Comparison of ENCODE assay signal across 19 cellular contexts in the genomic region with DNA sequence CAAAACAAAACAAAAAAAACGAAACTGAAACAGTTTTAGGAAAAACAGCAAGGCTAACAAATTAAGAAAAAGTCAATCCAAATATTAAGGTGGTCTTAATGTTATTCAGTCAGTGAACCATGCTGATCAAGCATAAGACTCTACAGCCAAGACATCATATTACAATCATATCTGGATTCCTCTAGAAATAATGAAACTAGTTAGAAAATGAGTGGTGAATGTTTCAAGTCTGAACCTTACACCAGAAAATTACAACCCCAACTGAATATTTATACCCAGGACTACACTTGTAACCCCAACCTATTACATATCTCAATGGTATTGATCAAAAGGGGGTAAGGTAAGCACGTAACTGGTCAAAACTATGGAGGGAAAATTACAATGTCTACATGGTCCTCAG. TPM values are rescaled to one million over a fixed set of nuclear protein-coding genes. Genes with fewer than 3 reads are reported as not detected.
DNase-seq lines count a peak whose midpoint lies in the region; ATAC-seq, FAIRE-seq and TF ChIP-seq lines count a peak whose summit lies in the region.
"Had no signal": no experiment of that assay in that cellular context is flagged by ENCODE, and none has a peak within 500 bp of the region (broad histone marks: within the 10 kb centered on the region; RNA-seq: fewer than 3 reads in every experiment).

No MANE protein-coding gene starts in this region.

- H3K27ac ChIP-seq in urinary bladder (ENCODE audit: low read depth) (peak overlapping the region; percentile 38), neural progenitor cell (no peak overlapping the region)
- H3K27ac ChIP-seq: foreskin keratinocyte had no signal

- no peak overlapping the region for H3K9ac ChIP-seq in neural progenitor cell

- H3K4me3 ChIP-seq in urinary bladder (ENCODE audit: low read depth, low read length) = no peak overlapping the region
- no peak overlapping the region for H3K4me3 ChIP-seq in neural progenitor cell

- no peak for TF ChIP-seq CTCF in neural progenitor cell (IDR thresholded peaks at IDR 0.05)

- peaks cover 1% of the 10 kb centered on the region for H3K36me3 ChIP-seq in urinary bladder (ENCODE audit: insufficient read depth)
- peaks cover 23% of the 10 kb centered on the region for H3K36me3 ChIP-seq in neural progenitor cell

- peaks cover 74% of the 10 kb centered on the region for H3K36me3 Mint-ChIP-seq in stimulated activated naive CD8-positive, alpha-beta T cell treated with anti-CD3 and anti-CD28 coated beads, Interleukin-15, Interleukin-2, amounts not matched to agents 100 ng/mL and 50 ng/mL, for 24 hours (ENCODE audit: low read depth)
- H3K36me3 Mint-ChIP-seq in T-helper 17 cell (ENCODE audit: low read depth) (peaks cover 13% of the 10 kb centered on the region), neural progenitor cell (peaks cover 11% of the 10 kb centered on the region)

- no peak for DNase-seq in stimulated activated naive CD8-positive, alpha-beta T cell treated with anti-CD3 and anti-CD28 coated beads, Interleukin-15, Interleukin-2, amounts not matched to agents 100 U/mL and 50 U/mL, for 24 hours
- DNase-seq in T-helper 17 cell (no peak), neural progenitor cell (ENCODE audit: low spot score) (no peak), DMS 273 (lab: John Stamatoyannopoulos, UW; ENCODE audit: unreplicated experiment) (no peak), occipital lobe (lab: John Stamatoyannopoulos, UW) (no peak)
- DNase-seq: activated CD8-positive, alpha-beta memory T cell treated with anti-CD3 and anti-CD28 coated beads, Interleukin-2, amount 50 U/mL, for 48 hours; DMS79 treated with DMSO at 0.1 percent for 48 hours; foreskin keratinocyte; immature natural killer cell; KG1; NCI-H187; NCI-H748 treated with DMSO at 0.1 percent for 48 hours; stimulated activated CD4-positive, alpha-beta T cell treated with anti-CD3 and anti-CD28 coated beads, Interleukin-4, amount 100 ng/mL, for 24 hours; stimulated activated naive CD4-positive, alpha-beta T cell treated with Interleukin-2 at 50 U/mL for 16 hours had no signal

- H3K4me2 ChIP-seq in neural progenitor cell = no peak overlapping the region

- WGBS in urinary bladder = 83% methylated on average over 2 of the region's 2 CpGs

- H3K4me1 ChIP-seq in urinary bladder (ENCODE audit: insufficient read depth) = no peaks in the 10 kb centered on the region
- no peaks in the 10 kb centered on the region for H3K4me1 ChIP-seq in neural progenitor cell
- H3K4me1 ChIP-seq: foreskin keratinocyte had no signal

- H3K9me3 ChIP-seq in T-helper 17 cell (ENCODE audit: control insufficient read depth, low read length, poor library complexity, severe bottlenecking) (no peaks in the 10 kb centered on the region), neural progenitor cell (ENCODE audit: low read depth) (no peaks in the 10 kb centered on the region)

- no peaks in the 10 kb centered on the region for H3K79me2 ChIP-seq in neural progenitor cell (ENCODE audit: low read depth)

- no peaks in the 10 kb centered on the region for H3K9me3 Mint-ChIP-seq in stimulated activated naive CD8-positive, alpha-beta T cell treated with anti-CD3 and anti-CD28 coated beads, Interleukin-15, Interleukin-2, amounts not matched to agents 100 ng/mL and 50 ng/mL, for 24 hours
- no peaks in the 10 kb centered on the region for H3K9me3 Mint-ChIP-seq in neural progenitor cell
- H3K9me3 Mint-ChIP-seq: immature natural killer cell had no signal

- no peaks in the 10 kb centered on the region for H3K27me3 Mint-ChIP-seq in stimulated activated naive CD8-positive, alpha-beta T cell treated with anti-CD3 and anti-CD28 coated beads, Interleukin-15, Interleukin-2, amounts not matched to agents 100 ng/mL and 50 ng/mL, for 24 hours
- no peaks in the 10 kb centered on the region for H3K27me3 Mint-ChIP-seq in T-helper 17 cell
- no peaks in the 10 kb centered on the region for H3K27me3 Mint-ChIP-seq in neural progenitor cell (ENCODE audit: insufficient read depth, low read depth)
- H3K27me3 Mint-ChIP-seq: B cell had no signal

- peaks cover 41% of the 10 kb centered on the region for H3K4me1 Mint-ChIP-seq in stimulated activated naive CD8-positive, alpha-beta T cell treated with anti-CD3 and anti-CD28 coated beads, Interleukin-15, Interleukin-2, amounts not matched to agents 100 ng/mL and 50 ng/mL, for 24 hours (ENCODE audit: low read depth)
- H3K4me1 Mint-ChIP-seq in T-helper 17 cell (peaks cover 25% of the 10 kb centered on the region), neural progenitor cell (no peaks in the 10 kb centered on the region)

- H3K27me3 ChIP-seq in neural progenitor cell = no peaks in the 10 kb centered on the region
- H3K27me3 ChIP-seq: foreskin keratinocyte had no signal

- H4K20me1 ChIP-seq in neural progenitor cell (ENCODE audit: low read depth) = no peaks in the 10 kb centered on the region

- ATAC-seq in stimulated activated naive CD8-positive, alpha-beta T cell treated with anti-CD3 and anti-CD28 coated beads, Interleukin-15, Interleukin-2, amounts not matched to agents 100 U/mL and 50 U/mL, for 24 hours = no peak
- no peak for ATAC-seq in T-helper 17 cell
- ATAC-seq: foreskin keratinocyte had no signal

- peak overlapping the region; percentile 77 for H3K27ac Mint-ChIP-seq in stimulated activated naive CD8-positive, alpha-beta T cell treated with anti-CD3 and anti-CD28 coated beads, Interleukin-15, Interleukin-2, amounts not matched to agents 100 ng/mL and 50 ng/mL, for 24 hours
- peak overlapping the region; percentile 97 for H3K27ac Mint-ChIP-seq in T-helper 17 cell
- H3K27ac Mint-ChIP-seq in neural progenitor cell = no peak overlapping the region
- H3K27ac Mint-ChIP-seq: B cell had no signal

- peak; percentile 79 for FAIRE-seq in islet of Langerhans (lab: Jason Lieb, UNC)
- FAIRE-seq: TTC549 had no signal

- no peaks in the 10 kb centered on the region for H3F3A ChIP-seq in neural progenitor cell (ENCODE audit: low read depth)

- no peak overlapping the region for H2AFZ ChIP-seq in neural progenitor cell (replicated peaks)

- no peak overlapping the region for H3K4me3 Mint-ChIP-seq in stimulated activated naive CD8-positive, alpha-beta T cell treated with anti-CD3 and anti-CD28 coated beads, Interleukin-15, Interleukin-2, amounts not matched to agents 100 ng/mL and 50 ng/mL, for 24 hours
- H3K4me3 Mint-ChIP-seq in T-helper 17 cell (peak overlapping the region; percentile 82), neural progenitor cell (no peak overlapping the region)
- H3K4me3 Mint-ChIP-seq: B cell had no signal

RNA-seq across cellular contexts. Expression of a gene that starts 48.8 kb away (rescaled TPM):
- total RNA-seq in T-helper 17 cell (10 to 100 TPM; 19.1 to 21.1 TPM), urinary bladder (66.2 TPM), neural progenitor cell (ENCODE audit: low replicate concordance) (37.6 and 50.9 TPM in 2 replicates), occipital lobe (110 TPM)
- 83.3 TPM for polyA plus RNA-seq in urinary bladder

RNA-seq across cellular contexts. Expression of a gene that starts 52.2 kb away (rescaled TPM):
- total RNA-seq in T-helper 17 cell (10 to 100 TPM; 23.3 to 31.0 TPM), urinary bladder (38.2 TPM), neural progenitor cell (ENCODE audit: low replicate concordance) (20.8 and 39.2 TPM in 2 replicates), occipital lobe (31.2 TPM)
- 5.9 TPM for polyA plus RNA-seq in urinary bladder

RNA-seq across cellular contexts. Expression of a gene that starts 52.7 kb away (rescaled TPM):
- total RNA-seq in T-helper 17 cell = 100 to 1,000 TPM; 203 to 260 TPM
- 267 TPM for total RNA-seq in urinary bladder
- polyA plus RNA-seq in urinary bladder = 23.7 TPM
- 66.5 and 105 TPM in 2 replicates for total RNA-seq in neural progenitor cell (ENCODE audit: low replicate concordance)
- total RNA-seq in occipital lobe = 176 TPM
